ENCODE assay signal across 1 cellular context in genomic region chr19:19154768-19155494, GRCh38.
TF ChIP-seq lines count a peak whose summit lies in the region.

No MANE protein-coding gene starts in this region.

TF ChIP-seq in HepG2, 621 proteins besides CTCF, POLR2A, EP300 and RAD21:
- TF ChIP-seq ZNF749 (CRISPR knock-in tag; IDR thresholded peaks at IDR 0.05; ENCODE audit: borderline replicate concordance) (no peak), DR1 (CRISPR knock-in tag; IDR thresholded peaks at IDR 0.05) (no peak), ZSCAN25 (CRISPR knock-in tag; IDR thresholded peaks at IDR 0.05) (no peak), ZGPAT (CRISPR knock-in tag; IDR thresholded peaks at IDR 0.05) (no peak)
